ENCODE assay signal across 8 cellular contexts in the genomic region with DNA sequence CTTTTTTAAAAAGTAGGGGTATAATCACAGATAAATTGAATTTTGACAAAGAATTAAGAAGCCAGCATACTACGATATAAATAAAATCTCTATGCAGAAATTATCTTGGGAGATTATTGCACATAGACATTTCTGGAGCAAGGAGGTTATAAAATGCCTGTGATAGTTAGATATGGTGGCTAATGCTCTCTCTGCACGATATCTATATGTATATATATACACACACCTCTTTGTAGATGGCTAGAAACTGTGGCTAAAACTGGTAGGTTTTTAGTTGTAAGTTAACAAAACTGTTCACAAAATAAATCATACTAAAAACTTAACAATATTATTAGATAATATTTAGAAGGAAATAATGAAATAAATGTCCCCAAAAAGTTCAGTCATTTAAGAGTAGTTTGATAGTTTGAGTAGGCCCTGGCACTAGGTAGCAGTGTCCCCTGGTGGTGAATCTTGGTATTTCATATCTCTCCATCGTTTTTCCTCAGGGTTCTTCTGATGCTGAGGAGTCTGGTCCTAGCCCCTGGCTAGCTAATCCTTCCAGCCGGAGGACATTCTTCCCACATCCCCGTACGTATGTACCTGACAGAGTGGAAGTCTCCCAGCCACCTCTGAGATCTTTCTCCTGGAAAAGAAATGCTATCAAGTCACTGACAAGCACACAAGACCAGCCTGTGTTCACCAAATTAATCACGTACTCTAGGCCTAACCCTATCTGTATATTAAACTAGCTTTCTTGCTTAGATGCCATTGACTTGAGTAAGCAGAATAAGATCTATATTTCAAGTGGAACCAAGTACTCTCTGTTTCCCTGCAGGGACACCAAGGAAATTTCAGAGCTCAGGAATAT. TPM values are rescaled to one million over a fixed set of nuclear protein-coding genes. Genes with fewer than 3 reads are reported as not detected.
A peak's percentile ranks its signal among the peaks of the same experiment; 100 is the strongest.
DNase-seq lines count a peak whose midpoint lies in the region; ATAC-seq and TF ChIP-seq lines count a peak whose summit lies in the region.

No MANE protein-coding gene starts in this region.

- peak; percentile 61 to 92 (median 82) for TF ChIP-seq CTCF in heart right ventricle (IDR thresholded peaks at IDR 0.05)
- peak; percentile 72 for TF ChIP-seq CTCF in MM.1S (IDR thresholded peaks at IDR 0.05; ENCODE audit: low read length)
- peak; percentile 71 for TF ChIP-seq CTCF in hepatocyte (IDR thresholded peaks at IDR 0.05; ENCODE audit: poor library complexity)
- peak; percentile 30 to 81 (median 69) for TF ChIP-seq CTCF in spleen (IDR thresholded peaks at IDR 0.05 in 8 of 11, conservative IDR thresholded peaks at IDR 0.05 in 3 of 11)

- no peaks in the 10 kb centered on the region for H3K36me3 Mint-ChIP-seq in activated CD8-positive, alpha-beta T cell treated with anti-CD3 and anti-CD28 coated beads, Interleukin-2, amount 10 ng/mL, durations not matched to agents 7 days and 5 days (ENCODE audit: low read depth)

- no peak overlapping the region for H3K4me3 Mint-ChIP-seq in activated CD8-positive, alpha-beta T cell treated with anti-CD3 and anti-CD28 coated beads, Interleukin-2, amount 10 ng/mL, durations not matched to agents 7 days and 5 days

- H3K27ac Mint-ChIP-seq in activated CD8-positive, alpha-beta T cell treated with anti-CD3 and anti-CD28 coated beads, Interleukin-2, amount 10 ng/mL, durations not matched to agents 7 days and 5 days, result no peak overlapping the region

- H3K27me3 ChIP-seq in heart right ventricle (no peaks in the 10 kb centered on the region), right cardiac atrium (ENCODE audit: control insufficient read depth, insufficient read depth) (no peaks in the 10 kb centered on the region), MM.1S (replicated peaks; ENCODE audit: insufficient read depth, low read length) (no peaks in the 10 kb centered on the region), hepatocyte (no peaks in the 10 kb centered on the region), spleen (replicated peaks in 1 of 7) (no peaks in the 10 kb centered on the region)

- peaks cover 4% of the 10 kb centered on the region; the same call in 1 of the 2 replicates for H3F3A ChIP-seq in MM.1S (ENCODE audit: insufficient read depth, low read length)

- peaks cover 2% of the 10 kb centered on the region for H3K27me3 Mint-ChIP-seq in activated CD8-positive, alpha-beta T cell treated with anti-CD3 and anti-CD28 coated beads, Interleukin-2, amount 10 ng/mL, durations not matched to agents 7 days and 5 days (ENCODE audit: low read depth)

- H3K4me2 ChIP-seq in MM.1S (ENCODE audit: low read depth, low read length), result no peak overlapping the region
- no peak overlapping the region for H3K4me2 ChIP-seq in hepatocyte

- TF ChIP-seq POLR2A in spleen (IDR thresholded peaks at IDR 0.05), result no peak

- H2AFZ ChIP-seq in MM.1S (ENCODE audit: low read length) (no peak overlapping the region), hepatocyte (no peak overlapping the region)

- H3K4me3 ChIP-seq in heart right ventricle (no peak overlapping the region), right cardiac atrium (ENCODE audit: low read length) (no peak overlapping the region), MM.1S (ENCODE audit: low read length) (no peak overlapping the region), hepatocyte (no peak overlapping the region), spleen (no peak overlapping the region)

- peak in 1 of 8 donors; percentile 34 for ATAC-seq in heart right ventricle
- ATAC-seq in right cardiac atrium, result no peak
- ATAC-seq in activated CD8-positive, alpha-beta T cell treated with anti-CD3 and anti-CD28 coated beads, Interleukin-2, amount 10 ng/mL, durations not matched to agents 7 days and 5 days, result no peak
- ATAC-seq in HG03432 (IDR thresholded peaks at IDR 0.05; ENCODE audit: unreplicated experiment), result no peak

- H3K27ac ChIP-seq in heart right ventricle (no peak overlapping the region), right cardiac atrium (ENCODE audit: low read length) (no peak overlapping the region), MM.1S (ENCODE audit: low read length) (no peak overlapping the region), hepatocyte (no peak overlapping the region), spleen (no peak overlapping the region)

- H3K36me3 ChIP-seq in heart right ventricle (no peaks in the 10 kb centered on the region), MM.1S (replicated peaks; ENCODE audit: insufficient read depth, low read length) (no peaks in the 10 kb centered on the region), hepatocyte (replicated peaks; ENCODE audit: insufficient read depth, low read depth) (no peaks in the 10 kb centered on the region), spleen (no peaks in the 10 kb centered on the region)

- H3K9ac ChIP-seq in MM.1S (ENCODE audit: low read length), result no peak overlapping the region

- peaks cover 7% of the 10 kb centered on the region for H3K4me1 Mint-ChIP-seq in activated CD8-positive, alpha-beta T cell treated with anti-CD3 and anti-CD28 coated beads, Interleukin-2, amount 10 ng/mL, durations not matched to agents 7 days and 5 days (ENCODE audit: low read depth)

- H3K4me1 ChIP-seq in heart right ventricle (peaks cover 0 to 10% (median 0%) of the 10 kb centered on the region in 9 donors), right cardiac atrium (ENCODE audit: control insufficient read depth, insufficient read depth, low read length) (no peaks in the 10 kb centered on the region), MM.1S (ENCODE audit: low read length) (peaks cover 8% of the 10 kb centered on the region), hepatocyte (ENCODE audit: insufficient read depth) (no peaks in the 10 kb centered on the region), spleen (peaks cover 0 to 9% (median 3%) of the 10 kb centered on the region in 6 donors)

- H4K20me1 ChIP-seq in MM.1S (ENCODE audit: insufficient read depth, low read length) (no peaks in the 10 kb centered on the region), hepatocyte (ENCODE audit: insufficient read depth, poor library complexity, severe bottlenecking) (no peaks in the 10 kb centered on the region)

- WGBS in heart right ventricle, 2 donors, result 54 to 64% methylated on average over 7 of the region's 7 CpGs
- WGBS in right cardiac atrium, result 54% methylated on average over 7 of the region's 7 CpGs
- 54% methylated on average over 7 of the region's 7 CpGs for WGBS in hepatocyte (ENCODE audit: low lambda C conversion rate, missing lambda C conversion rate)
- WGBS in spleen, 5 donors, result 45 to 65% (median 49%) methylated on average over 7 of the region's 7 CpGs

- CTCF ChIA-PET in activated CD8-positive, alpha-beta T cell treated with anti-CD3 and anti-CD28 coated beads, Interleukin-2, amount 10 ng/mL, durations not matched to agents 7 days and 5 days (lab: Charles Lee), result interaction anchor here (1.2 to 2.3 kb wide), 3 partner anchors 8 to 17 kb away, joined by 4 to 9 read pairs (median 4); no protein-coding TSS in a partner anchor

- H3K9me3 ChIP-seq in heart right ventricle, result peaks cover 0 to 8% (median 5%) of the 10 kb centered on the region in 11 donors
- no peaks in the 10 kb centered on the region for H3K9me3 ChIP-seq in right cardiac atrium (ENCODE audit: control insufficient read depth, low read length)
- H3K9me3 ChIP-seq in MM.1S (replicated peaks; ENCODE audit: insufficient read depth, low read length), result no peaks in the 10 kb centered on the region
- H3K9me3 ChIP-seq in hepatocyte (ENCODE audit: low read depth), result no peaks in the 10 kb centered on the region
- H3K9me3 ChIP-seq in spleen, result peaks cover 0 to 7% (median 5%) of the 10 kb centered on the region in 8 donors

- H3K9me2 ChIP-seq in MM.1S (replicated peaks; ENCODE audit: insufficient read depth, low read length) (no peaks in the 10 kb centered on the region), hepatocyte (replicated peaks; ENCODE audit: insufficient read depth) (no peaks in the 10 kb centered on the region)

- intact Hi-C loops in heart right ventricle (cut with DNase I) (no loop called here), right cardiac atrium (cut with DNase I) (no loop called here), spleen (cut with DNase I; ENCODE audit: low total_unique reads) (no loop called here)

- H3K9me3 Mint-ChIP-seq in activated CD8-positive, alpha-beta T cell treated with anti-CD3 and anti-CD28 coated beads, Interleukin-2, amount 10 ng/mL, durations not matched to agents 7 days and 5 days (ENCODE audit: insufficient read depth), result no peaks in the 10 kb centered on the region

- DNase-seq in heart right ventricle (no peak), right cardiac atrium (no peak), MM.1S (peak; percentile 40), hepatocyte (ENCODE audit: low spot score) (peak; percentile 63), spleen (peak; percentile 13), hippocampal formation (lab: John Stamatoyannopoulos, UW) (no peak)
- DNase-seq in activated CD8-positive, alpha-beta T cell treated with anti-CD3 and anti-CD28 coated beads, Interleukin-2, amount 10 ng/mL, durations not matched to agents 7 days and 5 days, result peak; percentile 46

- H3K79me2 ChIP-seq in MM.1S (ENCODE audit: low read length), result no peaks in the 10 kb centered on the region
- no peaks in the 10 kb centered on the region for H3K79me2 ChIP-seq in hepatocyte

- POLR2A ChIA-PET in activated CD8-positive, alpha-beta T cell treated with anti-CD3 and anti-CD28 coated beads, Interleukin-2, amount 10 ng/mL, durations not matched to agents 7 days and 5 days (lab: Charles Lee), result no interaction called here

RNA-seq across cellular contexts. Expression of a gene that starts 32.2 kb away (rescaled TPM):
- total RNA-seq in heart right ventricle, result 1 to 10 TPM in 6 of 10 donors, under 1 TPM in 4; 0.42 to 6.5 (median 1.5) TPM
- polyA plus RNA-seq in heart right ventricle, result 1 to 10 TPM in 1 of 2 donors, under 1 TPM in 1; 0.72 to 2.1 TPM
- 1 to 10 TPM in 3 of 4 donors, under 1 TPM in 1; 0.47 to 2.5 (median 1.6) TPM for total RNA-seq in right cardiac atrium
- polyA plus RNA-seq in right cardiac atrium, result 1.1 TPM
- not detected for total RNA-seq in activated CD8-positive, alpha-beta T cell treated with anti-CD3 and anti-CD28 coated beads, Interleukin-2, amount 10 ng/mL, durations not matched to agents 7 days and 5 days
- total RNA-seq in hepatocyte, result 2.3 and 6.3 TPM in 2 replicates
- polyA plus RNA-seq in hepatocyte, result 12.4 and 19.3 TPM in 2 replicates
- not detected for total RNA-seq in spleen
- polyA plus RNA-seq in spleen, result not detected

RNA-seq across cellular contexts. Expression of a gene that starts 35.3 kb away (rescaled TPM):
- 1 to 10 TPM in 5 of 10 donors, under 1 TPM in 3, not detected in 2; 0.22 to 2.8 (median 1.4) TPM for total RNA-seq in heart right ventricle
- under 1 TPM in 1 of 2 donors, not detected in 1; 0.03 TPM for polyA plus RNA-seq in heart right ventricle
- not detected for total RNA-seq in right cardiac atrium
- not detected for polyA plus RNA-seq in right cardiac atrium
- not detected for total RNA-seq in activated CD8-positive, alpha-beta T cell treated with anti-CD3 and anti-CD28 coated beads, Interleukin-2, amount 10 ng/mL, durations not matched to agents 7 days and 5 days
- not detected in 2 replicates for total RNA-seq in hepatocyte
- polyA plus RNA-seq in hepatocyte, result not detected in 2 replicates
- not detected for total RNA-seq in spleen
- not detected for polyA plus RNA-seq in spleen

Comparison
In these comparisons a context has a peak if more than half of its experiments do, and no peak if none do; other contexts are left out.
1. DNase-seq: peak in MM.1S (single experiment), activated CD8-positive, alpha-beta T cell treated with anti-CD3 and anti-CD28 coated beads, Interleukin-2, amount 10 ng/mL, durations not matched to agents 7 days and 5 days (single experiment), hepatocyte (single experiment) and spleen (single experiment); none in heart right ventricle (0 of 2), right cardiac atrium (0 of 3) and hippocampal formation (0 of 2).
2. Peak in every context shown above with its lines, with median percentiles within 50 percentile points of each other: CTCF ChIP-seq.